13 cellular contexts compared by ENCODE assay signal in the genomic region with DNA sequence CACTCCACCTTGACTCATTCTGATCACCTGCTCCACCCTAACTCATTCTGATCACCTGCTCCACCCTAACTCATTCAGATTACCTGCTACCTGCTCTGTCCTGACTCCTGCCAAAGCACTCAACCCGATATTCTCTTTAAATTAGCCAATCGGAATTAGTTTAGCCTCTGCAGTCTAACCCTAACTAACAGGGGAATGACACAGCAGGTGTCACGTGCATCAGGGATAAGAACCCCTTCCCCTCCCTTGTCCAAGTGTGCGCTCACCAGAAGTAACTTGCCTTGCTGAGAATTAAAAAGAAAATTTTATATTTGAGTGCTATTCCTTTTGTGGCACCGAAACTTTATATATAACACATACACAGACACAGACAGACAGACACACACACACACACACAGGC. TPM values are rescaled to one million over a fixed set of nuclear protein-coding genes. Genes with fewer than 3 reads are reported as not detected.
DNase-seq lines count a peak whose midpoint lies in the region; ATAC-seq, FAIRE-seq and TF ChIP-seq lines count a peak whose summit lies in the region.
"Not testable (repeated sequence)": the region's sequence is repeated elsewhere in the genome, so short reads cannot be mapped to it uniquely, and the experiment has no call there.
"Had no signal": no experiment of that assay in that cellular context is flagged by ENCODE, and none has a peak within 500 bp of the region (broad histone marks: within the 10 kb centered on the region; RNA-seq: fewer than 3 reads in every experiment).

No MANE protein-coding gene starts in this region.

- not testable (repeated sequence) for FAIRE-seq in K562 (lab: Jason Lieb, UNC)

- not testable (repeated sequence) for H3K79me2 ChIP-seq in K562 (ENCODE audit: control insufficient read depth, insufficient read depth, low read length)

- CTCF ChIA-PET in K562 (lab: Yijun Ruan, JAX; ENCODE audit: low intra/inter-chr PET ratio), result not testable (repeated sequence)

- in situ Hi-C loops in K562 (cut with MboI), result not testable (repeated sequence)

- H3K9me3 ChIP-seq in HUES48 (ENCODE audit: control insufficient read depth, insufficient read depth, low read length), result peaks cover 22% of the 10 kb centered on the region
- not testable (repeated sequence) for H3K9me3 ChIP-seq in K562 (replicated peaks; ENCODE audit: control insufficient read depth, insufficient read depth, low read depth, low read length); iPS-18a (ENCODE audit: control insufficient read depth, low read depth, low read length)

- peaks cover 33% of the 10 kb centered on the region for H3K4me1 ChIP-seq in HUES48 (ENCODE audit: control insufficient read depth, insufficient read depth, low read length)
- not testable (repeated sequence) for H3K4me1 ChIP-seq in K562 (replicated peaks in 1 of 2; ENCODE audit: control insufficient read depth in 2 of 2, insufficient read depth in 2 of 2, low read length in 2 of 2); iPS-18a (ENCODE audit: control insufficient read depth, low read depth, low read length)

- not testable (repeated sequence) for H3K4me2 ChIP-seq in K562 (ENCODE audit: insufficient read depth, low read length)

- 6% methylated on average over 4 of the region's 5 CpGs for WGBS in K562 (ENCODE audit: insufficient coverage, low coverage, missing lambda C conversion rate)

- not testable (repeated sequence) for BruUV-seq in K562 (replicated peaks; lab: Mats Ljungman, UMichigan)

- not testable (repeated sequence) for TF ChIP-seq CTCF in K562 (IDR thresholded peaks at IDR 0.05 in 2 of 3, conservative IDR thresholded peaks at IDR 0.05 in 1 of 3; ENCODE audit: insufficient read depth in 2 of 3, low read depth in 1 of 3, low read length in 3 of 3)

- H4K20me1 ChIP-seq in K562 (replicated peaks; ENCODE audit: control insufficient read depth, insufficient read depth, low read length), result not testable (repeated sequence)

- TF ChIP-seq EP300 in K562 (IDR thresholded peaks at IDR 0.05; ENCODE audit: low read length), result not testable (repeated sequence)

- ATAC-seq in K562 (peak; percentile 65), left colon (peak; percentile 56)

- not testable (repeated sequence) for H3K9me1 ChIP-seq in K562 (ENCODE audit: control insufficient read depth, insufficient read depth, low read length)

- H3K27me3 ChIP-seq in H7 (ENCODE audit: control insufficient read depth, insufficient read depth, low read length); HUES48 (ENCODE audit: control insufficient read depth, insufficient read depth, low read length); K562 (ENCODE audit: control insufficient read depth in 2 of 2, insufficient read depth in 2 of 2, low read length in 2 of 2); iPS-18a (ENCODE audit: control insufficient read depth, insufficient read depth, low read length): not testable (repeated sequence)

- peak overlapping the region; percentile 71 for H3K27ac ChIP-seq in HUES48 (ENCODE audit: low read depth, low read length)
- not testable (repeated sequence) for H3K27ac ChIP-seq in K562 (ENCODE audit: extremely low read depth, low read depth, low read length); iPS-18a (ENCODE audit: low read length)

- H3K9ac ChIP-seq in HUES48 (ENCODE audit: low read depth, low read length); K562 (ENCODE audit: insufficient read depth in 1 of 2, low read depth in 2 of 2, low read length in 2 of 2); iPS-18a (ENCODE audit: low read length): not testable (repeated sequence)

- not testable (repeated sequence) for TF ChIP-seq RAD21 in K562 (CRISPR knock-in tag; conservative IDR thresholded peaks at IDR 0.05 in 1 of 2, IDR thresholded peaks at IDR 0.05 in 1 of 2)

- peak; percentile 15 for DNase-seq in H7
- DNase-seq in K562 (ENCODE audit: extremely low read depth in 1 of 4, low spot score in 3 of 4), result peak in 2 of 4 experiments; percentile 18 to 34
- not testable (repeated sequence) for DNase-seq in left colon

- H3K4me3 ChIP-seq in H7 (ENCODE audit: insufficient read depth, low read depth, low read length); K562: not testable (repeated sequence)
- H3K4me3 ChIP-seq in HUES48 (ENCODE audit: low read depth, low read length) (peak overlapping the region; percentile 40), iPS-18a (ENCODE audit: low read length) (peak overlapping the region; percentile 24)

- not testable (repeated sequence) for TF ChIP-seq POLR2A in K562 (conservative IDR thresholded peaks at IDR 0.05)

- intact Hi-C loops in K562 (cut with micrococcal nuclease); left colon (cut with DNase I, micrococcal nuclease): not testable (repeated sequence)

- POLR2A ChIA-PET in K562 (lab: Yijun Ruan, JAX), result interaction anchor here (0.6 to 1.0 kb wide), 2 partner anchors 12 to 326 kb away, joined by 3 read pairs; no protein-coding TSS in a partner anchor

- 0 out of 2 replicates have a peak overlapping the region, but pooled peaks have one; percentile 45 for H2AFZ ChIP-seq in K562 (ENCODE audit: low read depth, low read length)

- H3K36me3 ChIP-seq in H7 (replicated peaks; ENCODE audit: control insufficient read depth, insufficient read depth, low read length); HUES48 (ENCODE audit: control insufficient read depth, insufficient read depth, low read length); K562 (ENCODE audit: control insufficient read depth, insufficient read depth, low read length); iPS-18a (ENCODE audit: control insufficient read depth, low read depth, low read length): not testable (repeated sequence)

TF ChIP-seq in K562, 482 proteins besides CTCF, POLR2A, EP300 and RAD21 (continues in another document):
- TF ChIP-seq TOE1 (IDR thresholded peaks at IDR 0.05; ENCODE audit: borderline replicate concordance), result peak; percentile 33; the same call in 1 of the 2 replicates
- not testable (repeated sequence) for TF ChIP-seq TOE1 (CRISPR knock-in tag; IDR thresholded peaks at IDR 0.05; ENCODE audit: borderline replicate concordance, low read depth)

RNA-seq across cellular contexts. Expression of gene MAGEA8, which starts 44.3 kb away (rescaled TPM):
- not detected in 2 replicates for total RNA-seq in H7 (2014; rRNA removed; shearing (Covaris generic))
- total RNA-seq in K562 (2011; cell fraction: chromatin; rRNA removed; ENCODE audit: low replicate concordance), result 0.81 and 0.99 TPM in 2 replicates
- 1.0 and 1.2 TPM in 2 replicates for total RNA-seq in K562 (2011; cell fraction: nucleolus; rRNA removed)
- 1.1 and 2.4 TPM in 2 replicates for total RNA-seq in K562 (2011; cell fraction: nucleoplasm; rRNA removed)
- total RNA-seq in K562 (2014; rRNA removed), result 1.5 and 1.8 TPM in 2 replicates
- total RNA-seq in K562 (2014; rRNA removed; fragmentation: Illumina TruSeq; extraction: Trizol), result 1.5 and 1.9 TPM in 2 replicates
- total RNA-seq in K562 (2015; rRNA removed; fragmentation: Illumina TruSeq; extraction: Trizol), result 1.3 and 1.8 TPM in 2 replicates
- 2.2 and 2.9 TPM in 2 replicates for total RNA-seq in K562 (2021)
- polyA plus RNA-seq in K562 (2011; rRNA removed), result 1.3 and 4.6 TPM in 2 replicates
- 1.3 and 3.0 TPM in 2 replicates for polyA plus RNA-seq in K562 (2011; cell fraction: cytosol; rRNA removed)
- polyA plus RNA-seq in K562 (2011; cell fraction: nucleus; rRNA removed), result 0.45 and 1.7 TPM in 2 replicates
- 3.4 and 5.4 TPM in 2 replicates for polyA plus RNA-seq in K562 (2012)
- 2.2 and 2.4 TPM in 2 replicates for polyA plus RNA-seq in K562 (2014; fragmentation: Illumina TruSeq; extraction: Trizol)
- 1 to 10 TPM in 1 of 2 experiments, under 1 TPM in 1; 0.49 to 1.7 TPM for polyA plus RNA-seq in K562 (2014; fragmentation: Nextera tagmentation; extraction: Ambion mirVana)
- polyA plus RNA-seq in K562 (2014; rRNA removed), result 2.1 and 2.5 TPM in 2 replicates
- polyA minus RNA-seq in K562 (2011; rRNA and poly(A)+ RNA removed), result 0.99 and 3.0 TPM in 2 replicates
- 1.0 TPM in 1 of 2 replicates, not detected in the other for polyA minus RNA-seq in K562 (2011; cell fraction: cytosol; rRNA and poly(A)+ RNA removed)
- polyA minus RNA-seq in K562 (2011; cell fraction: nucleus; rRNA and poly(A)+ RNA removed), result 0.40 and 0.44 TPM in 2 replicates
- total RNA-seq in left colon, result not detected
- total RNA-seq: A172; A673; Calu3; CD4-positive, alpha-beta memory T cell; Daoy; G401; H4 had no signal
- polyA plus RNA-seq: BJ; CD4-positive, alpha-beta memory T cell had no signal

RNA-seq across cellular contexts. Expression of gene MAGEA9, which starts 55.0 kb away (rescaled TPM):
- not detected in 2 replicates for total RNA-seq in H7 (2014; rRNA removed; shearing (Covaris generic))
- not detected in 2 replicates for total RNA-seq in K562 (2011; cell fraction: chromatin; rRNA removed; ENCODE audit: low replicate concordance)
- total RNA-seq in K562 (2011; cell fraction: nucleolus; rRNA removed), result 3.0 TPM in 1 of 2 replicates, not detected in the other
- not detected in 2 replicates for total RNA-seq in K562 (2011; cell fraction: nucleoplasm; rRNA removed)
- 1.0 TPM in 1 of 2 replicates, not detected in the other for total RNA-seq in K562 (2014; rRNA removed)
- total RNA-seq in K562 (2014; rRNA removed; fragmentation: Illumina TruSeq; extraction: Trizol), result not detected in 2 replicates
- 0.49 TPM in 1 of 2 replicates, not detected in the other for total RNA-seq in K562 (2015; rRNA removed; fragmentation: Illumina TruSeq; extraction: Trizol)
- not detected in 2 replicates for total RNA-seq in K562 (2021)
- polyA plus RNA-seq in K562 (2011; rRNA removed), result 0.17 TPM in 1 of 2 replicates, not detected in the other
- 1.8 TPM in 1 of 2 replicates, not detected in the other for polyA plus RNA-seq in K562 (2011; cell fraction: cytosol; rRNA removed)
- polyA plus RNA-seq in K562 (2011; cell fraction: nucleus; rRNA removed), result 0.14 and 1.1 TPM in 2 replicates
- polyA plus RNA-seq in K562 (2012), result 0.10 and 0.22 TPM in 2 replicates
- 0.44 TPM in 1 of 2 replicates, not detected in the other for polyA plus RNA-seq in K562 (2014; fragmentation: Illumina TruSeq; extraction: Trizol)
- polyA plus RNA-seq in K562 (2014; fragmentation: Nextera tagmentation; extraction: Ambion mirVana), result under 1 TPM; 0.08 to 0.25 TPM
- polyA plus RNA-seq in K562 (2014; rRNA removed), result 0.53 and 0.65 TPM in 2 replicates
- polyA minus RNA-seq in K562 (2011; rRNA and poly(A)+ RNA removed), result not detected in 2 replicates
- polyA minus RNA-seq in K562 (2011; cell fraction: cytosol; rRNA and poly(A)+ RNA removed), result not detected in 2 replicates
- polyA minus RNA-seq in K562 (2011; cell fraction: nucleus; rRNA and poly(A)+ RNA removed), result 0.44 TPM in 1 of 2 replicates, not detected in the other
- total RNA-seq in left colon, result not detected
- total RNA-seq: A172; A673; Calu3; CD4-positive, alpha-beta memory T cell; Daoy; G401; H4 had no signal
- polyA plus RNA-seq: BJ; CD4-positive, alpha-beta memory T cell had no signal
